ENCODE assay signal across 1 cellular context in the genomic region with DNA sequence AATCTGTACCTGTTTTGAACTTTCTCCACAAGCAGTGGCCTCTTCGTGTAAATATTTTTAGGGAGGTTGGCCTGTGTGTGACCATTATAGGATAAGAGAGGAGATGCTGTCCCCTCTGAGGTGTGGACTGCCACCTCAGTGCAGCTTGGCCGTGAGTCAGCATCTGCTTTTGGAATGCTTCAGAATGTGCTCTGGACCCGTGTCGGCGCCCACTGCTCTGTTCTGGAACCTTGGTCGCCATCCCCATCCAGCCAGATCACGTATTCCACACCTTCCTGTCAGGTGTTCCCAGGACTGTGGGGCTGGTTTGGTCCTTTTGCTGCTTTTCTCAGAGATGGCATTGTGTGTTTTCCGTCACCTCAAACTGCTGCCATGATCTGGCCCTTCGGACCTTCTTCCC.
TF ChIP-seq lines count a peak whose summit lies in the region.

No MANE protein-coding gene starts in this region.

TF ChIP-seq in A549, 52 proteins besides CTCF, POLR2A, EP300 and RAD21:
- TF ChIP-seq HOXB5 (CRISPR knock-in tag; IDR thresholded peaks at IDR 0.05) (no peak), JUN (IDR thresholded peaks at IDR 0.05) (no peak), EHF (CRISPR knock-in tag; IDR thresholded peaks at IDR 0.05) (no peak), MAFK (IDR thresholded peaks at IDR 0.05; ENCODE audit: partially characterized antibody) (no peak), KDM1A (IDR thresholded peaks at IDR 0.05; ENCODE audit: low read depth) (no peak), FOXS1 (CRISPR knock-in tag; IDR thresholded peaks at IDR 0.05) (no peak), ESRRA (IDR thresholded peaks at IDR 0.05; ENCODE audit: borderline replicate concordance, low read length) (no peak), GATA3 (IDR thresholded peaks at IDR 0.05; ENCODE audit: borderline replicate concordance) (no peak), SREBF2 (IDR thresholded peaks at IDR 0.05) (no peak), CBX2 (IDR thresholded peaks at IDR 0.05; ENCODE audit: borderline replicate concordance, low read depth) (no peak), NPAS2 (CRISPR knock-in tag; IDR thresholded peaks at IDR 0.05; ENCODE audit: borderline replicate concordance) (no peak), NR3C1 (IDR thresholded peaks at IDR 0.05) (no peak), POLR2AphosphoS2 (conservative IDR thresholded peaks at IDR 0.05; ENCODE audit: low read length) (no peak)
- TF ChIP-seq, protein P1, sequence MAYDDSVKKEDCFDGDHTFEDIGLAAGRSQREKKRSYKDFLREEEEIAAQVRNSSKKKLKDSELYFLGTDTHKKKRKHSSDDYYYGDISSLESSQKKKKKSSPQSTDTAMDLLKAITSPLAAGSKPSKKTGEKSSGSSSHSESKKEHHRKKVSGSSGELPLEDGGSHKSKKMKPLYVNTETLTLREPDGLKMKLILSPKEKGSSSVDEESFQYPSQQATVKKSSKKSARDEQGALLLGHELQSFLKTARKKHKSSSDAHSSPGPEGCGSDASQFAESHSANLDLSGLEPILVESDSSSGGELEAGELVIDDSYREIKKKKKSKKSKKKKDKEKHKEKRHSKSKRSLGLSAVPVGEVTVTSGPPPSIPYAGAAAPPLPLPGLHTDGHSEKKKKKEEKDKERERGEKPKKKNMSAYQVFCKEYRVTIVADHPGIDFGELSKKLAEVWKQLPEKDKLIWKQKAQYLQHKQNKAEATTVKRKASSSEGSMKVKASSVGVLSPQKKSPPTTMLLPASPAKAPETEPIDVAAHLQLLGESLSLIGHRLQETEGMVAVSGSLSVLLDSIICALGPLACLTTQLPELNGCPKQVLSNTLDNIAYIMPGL (CRISPR knock-in tag; IDR thresholded peaks at IDR 0.05; ENCODE audit: borderline replicate concordance), result no peak
